In the genomic region with DNA sequence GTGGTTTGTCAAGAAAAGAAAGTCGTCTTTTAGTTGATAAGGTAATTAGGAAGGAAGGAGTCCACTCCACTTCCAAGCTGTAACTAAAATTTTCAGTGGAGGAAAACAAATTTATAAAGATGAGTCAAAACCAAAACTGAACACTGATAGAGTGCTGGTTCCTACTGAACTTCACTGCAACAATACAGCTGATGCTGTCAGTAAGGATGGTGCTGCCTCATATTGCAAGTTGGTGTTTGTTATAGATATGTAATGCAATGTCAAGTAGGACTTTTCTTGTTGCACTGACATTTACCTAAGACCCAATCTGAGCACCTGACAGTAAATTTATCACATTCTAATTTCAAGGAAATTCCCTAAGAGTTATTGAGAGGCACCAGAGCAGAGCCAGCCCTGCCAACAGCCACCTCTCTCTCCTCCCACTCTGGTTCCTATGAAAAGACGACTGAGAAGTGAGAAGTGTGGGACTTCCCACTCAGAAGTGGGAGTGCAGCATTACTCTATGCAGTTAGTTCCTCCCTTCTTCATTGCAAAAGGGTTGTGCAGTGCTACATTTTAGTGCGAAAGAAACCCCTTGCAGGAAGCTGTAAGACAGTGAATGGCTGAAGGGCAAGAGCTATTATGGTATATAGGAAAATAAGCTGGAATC, we compare ENCODE assay signal across 21 cellular contexts.
A peak's percentile ranks its signal among the peaks of the same experiment; 100 is the strongest.
DNase-seq lines count a peak whose midpoint lies in the region; ATAC-seq and TF ChIP-seq lines count a peak whose summit lies in the region.
"Had no signal": no experiment of that assay in that cellular context is flagged by ENCODE, and none has a peak within 500 bp of the region (broad histone marks: within the 10 kb centered on the region; RNA-seq: fewer than 3 reads in every experiment).

No MANE protein-coding gene starts in this region.

- no peaks in the 10 kb centered on the region for H3K9me3 Mint-ChIP-seq in nephron

- TF ChIP-seq EP300 in esophagus muscularis mucosa (IDR thresholded peaks at IDR 0.05): no peak

- peak; percentile 28 for DNase-seq in Ammon's horn (ENCODE audit: low spot score)
- no peak for DNase-seq in NCI-H82 treated with DMSO at 0.1 percent for 48 hours (lab: John Stamatoyannopoulos, UW; ENCODE audit: unreplicated experiment)
- DNase-seq in foreskin keratinocyte: no peak
- DNase-seq in esophagus muscularis mucosa (ENCODE audit: extremely low spot score): no peak
- DNase-seq: CD8-positive, alpha-beta memory T cell; DND-41; HCEC 1CT; Kasumi-1; NCI-H1105 treated with DMSO at 0.1 percent for 48 hours; NCI-H187; NCI-H69; NK-92 treated with Interleukin-12 subunit alpha and Interleukin-12 subunit beta, amount 100 ng/mL, for 24 hours; OCI-M1; SJCRH30 had no signal

- no peaks in the 10 kb centered on the region for H3K9me3 ChIP-seq in esophagus muscularis mucosa
- H3K9me3 ChIP-seq: BLaER1, SJCRH30 had no signal

- intact Hi-C loops in esophagus muscularis mucosa (cut with DNase I): no loop called here

- H3K36me3 Mint-ChIP-seq in nephron (ENCODE audit: low read depth): no peaks in the 10 kb centered on the region
- H3K36me3 Mint-ChIP-seq: CD8-positive, alpha-beta memory T cell; IgD-negative memory B cell had no signal

- ATAC-seq in GM19463 (IDR thresholded peaks at IDR 0.05; ENCODE audit: unreplicated experiment) (peak; percentile 63), HG03095 (IDR thresholded peaks at IDR 0.05; ENCODE audit: unreplicated experiment) (peak; percentile 58), foreskin keratinocyte (no peak), GM21447 (IDR thresholded peaks at IDR 0.05; ENCODE audit: unreplicated experiment) (no peak)

- H3K27me3 Mint-ChIP-seq in nephron (ENCODE audit: low read depth): no peaks in the 10 kb centered on the region
- H3K27me3 Mint-ChIP-seq: CD8-positive, alpha-beta memory T cell had no signal

- peak overlapping the region; percentile 32 to 83 (median 43) for H3K27ac Mint-ChIP-seq in nephron
- H3K27ac Mint-ChIP-seq: CD8-positive, alpha-beta memory T cell; IgD-negative memory B cell had no signal

- no peaks in the 10 kb centered on the region for H3K4me1 ChIP-seq in foreskin keratinocyte
- H3K4me1 ChIP-seq in esophagus muscularis mucosa: peaks cover 0 to 5% (median 0%) of the 10 kb centered on the region in 4 donors
- H3K4me1 ChIP-seq: SJCRH30 had no signal

- TF ChIP-seq POLR2A in esophagus muscularis mucosa (IDR thresholded peaks at IDR 0.05; ENCODE audit: low read depth): no peak

- WGBS in esophagus muscularis mucosa: 75% methylated on average over 3 of the region's 3 CpGs

- H3K36me3 ChIP-seq in esophagus muscularis mucosa: no peaks in the 10 kb centered on the region
- H3K36me3 ChIP-seq: BLaER1, SJCRH30 had no signal

- peaks cover 36% of the 10 kb centered on the region for H3K4me1 Mint-ChIP-seq in nephron
- H3K4me1 Mint-ChIP-seq: CD8-positive, alpha-beta memory T cell had no signal

- no peak overlapping the region for H3K4me3 ChIP-seq in esophagus muscularis mucosa
- H3K4me3 ChIP-seq: BLaER1, SJCRH30 had no signal

- H3K4me3 Mint-ChIP-seq in nephron: no peak overlapping the region
- H3K4me3 Mint-ChIP-seq: CD8-positive, alpha-beta memory T cell; IgD-negative memory B cell had no signal

- TF ChIP-seq CTCF in nephron (IDR thresholded peaks at IDR 0.05; ENCODE audit: unreplicated experiment in 3 of 3): no peak
- TF ChIP-seq CTCF in foreskin keratinocyte (conservative IDR thresholded peaks at IDR 0.05): no peak
- no peak for TF ChIP-seq CTCF in esophagus muscularis mucosa (IDR thresholded peaks at IDR 0.05)

- no peaks in the 10 kb centered on the region for H3K27me3 ChIP-seq in foreskin keratinocyte
- no peaks in the 10 kb centered on the region for H3K27me3 ChIP-seq in esophagus muscularis mucosa
- H3K27me3 ChIP-seq: BLaER1, SJCRH30 had no signal

- H3K27ac ChIP-seq in foreskin keratinocyte (no peak overlapping the region), esophagus muscularis mucosa (replicated peaks in 1 of 4) (no peak overlapping the region)
- H3K27ac ChIP-seq: BLaER1, HL-60, SJCRH30 had no signal

Comparison
In these comparisons a context has a peak if more than half of its experiments do, and no peak if none do; other contexts are left out.
1. ATAC-seq: peak in GM19463 (single experiment) and HG03095 (single experiment); none in foreskin keratinocyte (single experiment) and GM21447 (single experiment).